22 cellular contexts compared by ENCODE assay signal in the genomic region with DNA sequence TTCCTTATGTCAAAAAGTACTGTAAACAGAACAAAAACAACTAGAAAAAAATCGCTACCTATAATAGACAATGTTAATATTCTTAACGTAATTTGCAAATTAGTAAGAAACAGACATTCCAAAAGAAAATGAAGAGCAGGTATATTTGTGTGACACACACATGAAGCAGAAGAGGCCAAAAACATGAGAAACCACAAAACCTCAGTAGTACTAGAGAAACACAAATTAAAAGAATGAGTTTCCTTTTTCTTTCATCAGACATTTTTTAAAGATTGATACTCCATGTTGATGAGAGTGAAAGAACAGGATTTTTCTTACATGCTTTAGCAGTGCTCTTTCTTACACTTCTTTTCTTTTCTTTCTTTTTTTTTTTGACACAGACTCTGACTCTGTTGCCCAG. TPM values are rescaled to one million over a fixed set of nuclear protein-coding genes. Genes with fewer than 3 reads are reported as not detected.
DNase-seq lines count a peak whose midpoint lies in the region; ATAC-seq and TF ChIP-seq lines count a peak whose summit lies in the region.
"Had no signal": no experiment of that assay in that cellular context is flagged by ENCODE, and none has a peak within 500 bp of the region (broad histone marks: within the 10 kb centered on the region; RNA-seq: fewer than 3 reads in every experiment).

No MANE protein-coding gene starts in this region.

- H2AFZ ChIP-seq in Karpas-422 (ENCODE audit: low read length), result peak overlapping the region; percentile 32; the same call in 1 of the 2 replicates
- H2AFZ ChIP-seq: GM23248 had no signal

- no peaks in the 10 kb centered on the region for H3K9me2 ChIP-seq in Karpas-422 (replicated peaks; ENCODE audit: insufficient read depth, low read length)

- peak overlapping the region in 1 of 2 donors; percentile 61 for H3K27ac Mint-ChIP-seq in activated naive CD4-positive, alpha-beta T cell treated with anti-CD3 and anti-CD28 coated beads, Interleukin-2, amount 50 U/mL, for 72 hours
- peak overlapping the region; percentile 31 for H3K27ac Mint-ChIP-seq in activated naive CD8-positive, alpha-beta T cell treated with anti-CD3 and anti-CD28 coated beads for 36 hours

- H3K9me3 Mint-ChIP-seq in activated naive CD4-positive, alpha-beta T cell treated with anti-CD3 and anti-CD28 coated beads, Interleukin-2, amount 50 U/mL, for 72 hours, result no peaks in the 10 kb centered on the region
- no peaks in the 10 kb centered on the region for H3K9me3 Mint-ChIP-seq in activated naive CD8-positive, alpha-beta T cell treated with anti-CD3 and anti-CD28 coated beads for 36 hours

- no peaks in the 10 kb centered on the region for H3K27me3 Mint-ChIP-seq in activated naive CD8-positive, alpha-beta T cell treated with anti-CD3 and anti-CD28 coated beads for 36 hours

- no peak for DNase-seq in activated naive CD4-positive, alpha-beta T cell treated with anti-CD3 and anti-CD28 coated beads, Interleukin-2, amount 50 U/mL, for 72 hours (ENCODE audit: low spot score in 2 of 2)
- no peak for DNase-seq in activated naive CD4-positive, alpha-beta T cell treated with Interleukin-2 at 50 U/mL for 16 hours
- DNase-seq in Karpas-422 (no peak), G401 (ENCODE audit: low spot score) (no peak), gastrocnemius medialis (no peak)
- no peak for DNase-seq in activated naive CD8-positive, alpha-beta T cell treated with anti-CD3 and anti-CD28 coated beads for 36 hours
- no peak for DNase-seq in stimulated activated naive CD8-positive, alpha-beta T cell treated with anti-CD3 and anti-CD28 coated beads, Interleukin-15, Interleukin-2, amounts not matched to agents 100 U/mL and 50 U/mL, for 24 hours
- no peak for DNase-seq in activated CD4-positive, alpha-beta T cell treated with anti-CD3 and anti-CD28 coated beads, Interleukin-2, amount 50 U/mL, for 48 hours
- DNase-seq: ACHN, DMS79, GM23248, HCEC 1CT, MV-4-11, NCI-H1417, NCI-H2029, NCI-H2171, NCI-H446, NCI-H69, PC-3 had no signal

- H3K4me1 Mint-ChIP-seq in activated naive CD8-positive, alpha-beta T cell treated with anti-CD3 and anti-CD28 coated beads for 36 hours, result peaks cover 41% of the 10 kb centered on the region

- H3K79me2 ChIP-seq in Karpas-422 (ENCODE audit: low read length), result no peaks in the 10 kb centered on the region

- H4K20me1 ChIP-seq in Karpas-422 (ENCODE audit: insufficient read depth, low read depth, low read length), result no peaks in the 10 kb centered on the region

- no peak overlapping the region for H3K9ac ChIP-seq in Karpas-422 (ENCODE audit: low read length)
- H3K9ac ChIP-seq: GM23248 had no signal

- no peaks in the 10 kb centered on the region for H3K9me3 ChIP-seq in Karpas-422 (ENCODE audit: low read length)
- H3K9me3 ChIP-seq in gastrocnemius medialis, result no peaks in the 10 kb centered on the region

- intact Hi-C loops in gastrocnemius medialis (cut with DNase I; ENCODE audit: low total_unique reads), result no loop called here

- no peak for TF ChIP-seq CTCF in gastrocnemius medialis (IDR thresholded peaks at IDR 0.05 in 4 of 5, conservative IDR thresholded peaks at IDR 0.05 in 1 of 5)

- in situ Hi-C loops in G401 (cut with HindIII; ENCODE audit: low sequenced_read_pairs) (no loop called here), gastrocnemius medialis (cut with MboI; ENCODE audit: low sequenced_read_pairs in 4 of 4) (no loop called here)

- ATAC-seq in activated naive CD4-positive, alpha-beta T cell treated with anti-CD3 and anti-CD28 coated beads, Interleukin-2, amount 50 U/mL, for 72 hours, result peak; percentile 29 to 76
- peak; percentile 28 for ATAC-seq in stimulated activated naive CD8-positive, alpha-beta T cell treated with anti-CD3 and anti-CD28 coated beads, Interleukin-15, Interleukin-2, amounts not matched to agents 100 U/mL and 50 U/mL, for 24 hours
- no peak for ATAC-seq in gastrocnemius medialis
- ATAC-seq: PC-3 had no signal

- no peak overlapping the region for H3K4me3 Mint-ChIP-seq in activated naive CD8-positive, alpha-beta T cell treated with anti-CD3 and anti-CD28 coated beads for 36 hours
- H3K4me3 Mint-ChIP-seq: CD14-positive monocyte had no signal

- TF ChIP-seq POLR2A in gastrocnemius medialis (IDR thresholded peaks at IDR 0.05), result no peak

- H3K27ac ChIP-seq in Karpas-422 (ENCODE audit: low read length), result no peak overlapping the region
- H3K27ac ChIP-seq in gastrocnemius medialis, result no peak overlapping the region
- H3K27ac ChIP-seq: GM23248, HL-60, RWPE1 had no signal

- H3K36me3 Mint-ChIP-seq in activated naive CD4-positive, alpha-beta T cell treated with anti-CD3 and anti-CD28 coated beads, Interleukin-2, amount 50 U/mL, for 72 hours, result no peaks in the 10 kb centered on the region
- no peaks in the 10 kb centered on the region for H3K36me3 Mint-ChIP-seq in activated naive CD8-positive, alpha-beta T cell treated with anti-CD3 and anti-CD28 coated beads for 36 hours
- H3K36me3 Mint-ChIP-seq: CD14-positive monocyte had no signal

- no peak overlapping the region for H3K4me2 ChIP-seq in Karpas-422 (ENCODE audit: low read depth, low read length, poor library complexity, severe bottlenecking)

- no peaks in the 10 kb centered on the region for H3K36me3 ChIP-seq in Karpas-422 (ENCODE audit: insufficient read depth, low read length)
- no peaks in the 10 kb centered on the region for H3K36me3 ChIP-seq in gastrocnemius medialis

- H3K4me3 ChIP-seq in Karpas-422 (ENCODE audit: low read length) (no peak overlapping the region), gastrocnemius medialis (no peak overlapping the region)
- H3K4me3 ChIP-seq: GM23248 had no signal

- H3K4me1 ChIP-seq in Karpas-422 (ENCODE audit: low read length), result peaks cover 27% of the 10 kb centered on the region
- H3K4me1 ChIP-seq in gastrocnemius medialis, result no peaks in the 10 kb centered on the region

- H3K27me3 ChIP-seq in Karpas-422 (ENCODE audit: low read length), result no peaks in the 10 kb centered on the region
- H3K27me3 ChIP-seq in gastrocnemius medialis, result no peaks in the 10 kb centered on the region

RNA-seq across cellular contexts. Expression of a gene that starts 34.2 kb away (rescaled TPM):
- 10 to 100 TPM; 50.0 to 63.1 TPM for total RNA-seq in activated naive CD4-positive, alpha-beta T cell treated with anti-CD3 and anti-CD28 coated beads, Interleukin-2, amount 50 U/mL, for 72 hours
- 102 and 165 TPM in 2 replicates for total RNA-seq in Karpas-422 (2014; rRNA removed; shearing (Covaris generic); ENCODE audit: low replicate concordance)
- 10 to 100 TPM; 49.3 to 51.9 TPM for total RNA-seq in activated naive CD8-positive, alpha-beta T cell treated with anti-CD3 and anti-CD28 coated beads for 36 hours
- total RNA-seq in G401 (2014; rRNA removed; shearing (Covaris generic)), result 10.8 and 22.3 TPM in 2 replicates
- 100 to 1,000 TPM in 1 of 4 donors, 10 to 100 TPM in 3; 25.3 to 103 (median 47.5) TPM for total RNA-seq in gastrocnemius medialis

RNA-seq across cellular contexts. Expression of a gene that starts 51.1 kb away (rescaled TPM):
- 10 to 100 TPM in 1 of 2 donors, 1 to 10 TPM in 1; 8.7 to 12.1 TPM for total RNA-seq in activated naive CD4-positive, alpha-beta T cell treated with anti-CD3 and anti-CD28 coated beads, Interleukin-2, amount 50 U/mL, for 72 hours
- 66.5 and 66.7 TPM in 2 replicates for total RNA-seq in Karpas-422 (2014; rRNA removed; shearing (Covaris generic); ENCODE audit: low replicate concordance)
- 10 to 100 TPM; 23.1 to 23.4 TPM for total RNA-seq in activated naive CD8-positive, alpha-beta T cell treated with anti-CD3 and anti-CD28 coated beads for 36 hours
- 2.2 and 3.7 TPM in 2 replicates for total RNA-seq in G401 (2014; rRNA removed; shearing (Covaris generic))
- 10 to 100 TPM; 29.8 to 57.1 (median 33.9) TPM for total RNA-seq in gastrocnemius medialis

Comparison
In these comparisons a context has a peak if more than half of its experiments do, and no peak if none do; other contexts are left out.
1. ATAC-seq: peak in activated naive CD4-positive, alpha-beta T cell treated with anti-CD3 and anti-CD28 coated beads, Interleukin-2, amount 50 U/mL, for 72 hours (2 of 2) and stimulated activated naive CD8-positive, alpha-beta T cell treated with anti-CD3 and anti-CD28 coated beads, Interleukin-15, Interleukin-2, amounts not matched to agents 100 U/mL and 50 U/mL, for 24 hours (single experiment); none in gastrocnemius medialis (0 of 2).